ENCODE assay signal across 23 cellular contexts in the genomic region with DNA sequence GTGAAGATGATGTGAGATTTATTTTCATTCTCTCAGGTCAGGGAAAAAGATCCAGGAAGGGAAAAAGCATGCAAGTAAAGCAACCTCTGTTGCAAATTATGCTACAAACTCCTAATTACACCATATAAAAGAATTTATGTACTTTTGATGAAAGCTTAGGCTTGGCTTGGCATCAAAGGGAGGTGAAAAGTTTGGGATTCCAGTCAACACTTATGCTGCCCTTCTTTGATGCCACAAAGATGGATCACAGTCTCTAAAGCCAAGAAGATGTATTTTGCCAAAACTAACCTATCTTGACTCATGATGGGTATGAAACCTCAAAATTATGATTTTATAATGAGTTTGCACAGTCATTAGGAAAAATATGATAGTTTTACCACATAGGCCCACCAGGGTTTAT.
"Had no signal": no experiment of that assay in that cellular context is flagged by ENCODE, and none has a peak within 500 bp of the region (broad histone marks: within the 10 kb centered on the region; RNA-seq: fewer than 3 reads in every experiment).

No MANE protein-coding gene starts in this region.

- H3K4me2 ChIP-seq: hepatocyte had no signal

- H3K4me3 Mint-ChIP-seq: effector memory CD8-positive, alpha-beta T cell; memory B cell; natural killer cell; stimulated activated naive B cell treated with anti-CD40 and anti-IgM and Interleukin-4, amounts not matched to agents 10 μg/mL and 1 μg/mL and 100 μg/mL, for 72 hours had no signal

- H3K36me3 Mint-ChIP-seq: memory B cell; natural killer cell; stimulated activated naive B cell treated with anti-CD40 and anti-IgM and Interleukin-4, amounts not matched to agents 10 μg/mL and 1 μg/mL and 100 μg/mL, for 72 hours had no signal

- ATAC-seq: effector memory CD8-positive, alpha-beta T cell; gastrocnemius medialis; left lobe of liver; natural killer cell; right lobe of liver; stimulated activated naive B cell treated with anti-CD40 and anti-IgM and Interleukin-4, amounts not matched to agents 10 μg/mL and 1 μg/mL and 100 μg/mL, for 72 hours had no signal

- H3K9me3 ChIP-seq: gastrocnemius medialis, right lobe of liver, stomach, thyroid gland had no signal

- H3K9ac ChIP-seq: parathyroid adenoma had no signal

- H3K4me1 ChIP-seq: gastrocnemius medialis, parathyroid adenoma, right lobe of liver had no signal

- FAIRE-seq: endometrium, kidney, small intestine had no signal

- H2AFZ ChIP-seq: hepatocyte, parathyroid adenoma had no signal

- H3K27ac Mint-ChIP-seq: memory B cell; natural killer cell; progenitor cell of endocrine pancreas; stimulated activated naive B cell treated with anti-CD40 and anti-IgM and Interleukin-4, amounts not matched to agents 10 μg/mL and 1 μg/mL and 100 μg/mL, for 72 hours had no signal

- H3K27me3 ChIP-seq: gastrocnemius medialis, hepatocyte, right lobe of liver, stomach, thyroid gland had no signal

- H3K79me2 ChIP-seq: hepatocyte, parathyroid adenoma had no signal

- H3K4me3 ChIP-seq: coronary artery, gastrocnemius medialis, hepatocyte, lung, right lobe of liver, stomach, thyroid gland had no signal

- H3K9me3 Mint-ChIP-seq: effector memory CD8-positive, alpha-beta T cell; memory B cell; natural killer cell; stimulated activated naive B cell treated with anti-CD40 and anti-IgM and Interleukin-4, amounts not matched to agents 10 μg/mL and 1 μg/mL and 100 μg/mL, for 72 hours had no signal

- H3K36me3 ChIP-seq: gastrocnemius medialis, right lobe of liver, stomach, thyroid gland had no signal

- H3K27ac ChIP-seq: coronary artery, gastrocnemius medialis, hepatocyte, parathyroid adenoma, right lobe of liver, stomach, thyroid gland had no signal

- DNase-seq: effector memory CD8-positive, alpha-beta T cell; erythroblast; foreskin fibroblast; gastrocnemius medialis; head of caudate nucleus; kidney; natural killer cell; right lobe of liver; small intestine; stimulated activated CD4-positive, alpha-beta T cell treated with anti-CD3 and anti-CD28 coated beads, Interleukin-15, amount 100 ng/mL, for 24 hours; stimulated activated CD4-positive, alpha-beta T cell treated with anti-CD3 and anti-CD28 coated beads, Interleukin-2, amount 100 ng/mL, for 48 hours; stimulated activated naive B cell treated with anti-CD40 and anti-IgM and Interleukin-4, amounts not matched to agents 10 μg/mL and 1 μg/mL and 100 μg/mL, for 72 hours; stomach; thyroid gland; trophoblast cell had no signal

- H3K27me3 Mint-ChIP-seq: effector memory CD8-positive, alpha-beta T cell; memory B cell; progenitor cell of endocrine pancreas; stimulated activated naive B cell treated with anti-CD40 and anti-IgM and Interleukin-4, amounts not matched to agents 10 μg/mL and 1 μg/mL and 100 μg/mL, for 72 hours had no signal
